24 cellular contexts compared by ENCODE assay signal in genomic region chr12:130859128-130859527, GRCh38.
"Had no signal": no experiment of that assay in that cellular context is flagged by ENCODE, and none has a peak within 500 bp of the region (broad histone marks: within the 10 kb centered on the region; RNA-seq: fewer than 3 reads in every experiment).

No MANE protein-coding gene starts in this region.

- H3K36me3 ChIP-seq: esophagus muscularis mucosa, gastrocnemius medialis, heart right ventricle, left lung, lower lobe of right lung, neural progenitor cell, ovary, right atrium auricular region, stomach, thoracic aorta, transverse colon had no signal

- H3K4me1 ChIP-seq: esophagus muscularis mucosa, gastrocnemius medialis, heart right ventricle, left lung, lower lobe of right lung, neural progenitor cell, right atrium auricular region, stomach, transverse colon had no signal

- DNase-seq: central memory CD4-positive, alpha-beta T cell; cortex of kidney; dorsolateral prefrontal cortex; effector CD8-positive, alpha-beta T cell; gastrocnemius medialis; heart right ventricle; left lung; lower lobe of right lung; midbrain; nucleus accumbens; ovary; stimulated activated CD4-positive, alpha-beta T cell treated with anti-CD3 and anti-CD28 coated beads, Interleukin-12 subunit alpha, Interleukin-12 subunit beta, amount 100 ng/mL, for 4 hours; stimulated activated CD4-positive, alpha-beta T cell treated with anti-CD3 and anti-CD28 coated beads, Interleukin-2, amount 100 ng/mL, for 48 hours; stomach; substantia nigra; transverse colon had no signal

- H3K4me1 Mint-ChIP-seq: memory B cell; stimulated activated memory B cell treated with anti-CD40 and anti-IgM and Interleukin-4, amounts not matched to agents 10 μg/mL and 1 μg/mL and 100 μg/mL, for 72 hours had no signal

- H3K4me2 ChIP-seq: neural progenitor cell had no signal

- H3K36me3 Mint-ChIP-seq: natural killer cell treated with Interleukin-12 subunit alpha and Interleukin-12 subunit beta and Interleukin-15 and Interleukin-18, amount 100 ng/mL, for 72 hours; neural progenitor cell had no signal

- H3K9me3 ChIP-seq: gastrocnemius medialis, lower lobe of right lung, ovary, right atrium auricular region, thoracic aorta, transverse colon had no signal

- H3K9me3 Mint-ChIP-seq: natural killer cell treated with Interleukin-12 subunit alpha and Interleukin-12 subunit beta and Interleukin-15 and Interleukin-18, amount 100 ng/mL, for 72 hours had no signal

- H3K4me3 Mint-ChIP-seq: memory B cell; natural killer cell treated with Interleukin-12 subunit alpha and Interleukin-12 subunit beta and Interleukin-15 and Interleukin-18, amount 100 ng/mL, for 72 hours; neural progenitor cell; stimulated activated memory B cell treated with anti-CD40 and anti-IgM and Interleukin-4, amounts not matched to agents 10 μg/mL and 1 μg/mL and 100 μg/mL, for 72 hours had no signal

- H2AFZ ChIP-seq: neural progenitor cell had no signal

- H3K4me3 ChIP-seq: dorsolateral prefrontal cortex, esophagus muscularis mucosa, gastrocnemius medialis, heart right ventricle, left lung, lower lobe of right lung, neural progenitor cell, ovary, right atrium auricular region, stomach, thoracic aorta, transverse colon had no signal

- H3K27ac ChIP-seq: dorsolateral prefrontal cortex, epithelial cell of prostate, esophagus muscularis mucosa, gastrocnemius medialis, heart right ventricle, left lung, lower lobe of right lung, neural progenitor cell, ovary, right atrium auricular region, stomach, thoracic aorta, transverse colon had no signal

- ATAC-seq: gastrocnemius medialis; heart right ventricle; left lung; lower lobe of right lung; natural killer cell treated with Interleukin-12 subunit alpha and Interleukin-12 subunit beta and Interleukin-15 and Interleukin-18, amount 100 ng/mL, for 72 hours; stimulated activated memory B cell treated with anti-CD40 and anti-IgM and Interleukin-4, amounts not matched to agents 10 μg/mL and 1 μg/mL and 100 μg/mL, for 72 hours had no signal

- H3K27me3 ChIP-seq: neural progenitor cell, ovary, right atrium auricular region had no signal

- H3K27ac Mint-ChIP-seq: memory B cell; natural killer cell treated with Interleukin-12 subunit alpha and Interleukin-12 subunit beta and Interleukin-15 and Interleukin-18, amount 100 ng/mL, for 72 hours; neural progenitor cell; stimulated activated memory B cell treated with anti-CD40 and anti-IgM and Interleukin-4, amounts not matched to agents 10 μg/mL and 1 μg/mL and 100 μg/mL, for 72 hours had no signal
